14 cellular contexts compared by ENCODE assay signal in genomic region chr6:170175644-170176620, GRCh38.
DNase-seq lines count a peak whose midpoint lies in the region; ATAC-seq and FAIRE-seq lines count a peak whose summit lies in the region.
"Had no signal": no experiment of that assay in that cellular context is flagged by ENCODE, and none has a peak within 500 bp of the region (broad histone marks: within the 10 kb centered on the region; RNA-seq: fewer than 3 reads in every experiment).

No MANE protein-coding gene starts in this region.

- H3K27me3 ChIP-seq in neuronal stem cell (ENCODE audit: control insufficient read depth in 3 of 3, insufficient read depth in 3 of 3, low read depth in 1 of 3, low read length in 3 of 3) (peaks cover 0 to 8% (median 0%) of the 10 kb centered on the region in 3 experiments), small intestine (ENCODE audit: control insufficient read depth in 2 of 2, insufficient read depth in 2 of 2, low read length in 2 of 2) (peaks cover 0 to 3% of the 10 kb centered on the region in 2 donors)

- H3K4me1 ChIP-seq in neuronal stem cell (ENCODE audit: control insufficient read depth in 2 of 2, insufficient read depth in 1 of 2, low read depth in 1 of 2, low read length in 2 of 2) (peaks cover 0 to 3% of the 10 kb centered on the region in 2 donors), small intestine (ENCODE audit: control insufficient read depth in 2 of 2, insufficient read depth in 1 of 2, low read depth in 1 of 2, low read length in 1 of 2) (no peaks in the 10 kb centered on the region)

- no peak overlapping the region for H2AFZ ChIP-seq in neuronal stem cell (ENCODE audit: low read length)

- no peaks in the 10 kb centered on the region for H3K36me3 ChIP-seq in neuronal stem cell (replicated peaks in 1 of 2; ENCODE audit: control insufficient read depth in 2 of 2, insufficient read depth in 2 of 2, low read length in 2 of 2)
- no peaks in the 10 kb centered on the region for H3K36me3 ChIP-seq in small intestine (ENCODE audit: control insufficient read depth in 2 of 2, insufficient read depth in 2 of 2, low read length in 2 of 2)

- peaks cover 8% of the 10 kb centered on the region for H3K9me3 Mint-ChIP-seq in activated T-helper 2 cell treated with anti-CD3 and anti-CD28 coated beads, Interferon-gamma antibody, Interleukin-2, Interleukin-4, amounts not matched to agents 10 μg/mL and 5 μg/mL and 100 μg/mL, durations not matched to agents 14 hours and 24 hours and 36 hours

- H3K9me3 ChIP-seq in neuronal stem cell (replicated peaks in 1 of 2; ENCODE audit: control insufficient read depth in 2 of 2, insufficient read depth in 1 of 2, low read depth in 1 of 2, low read length in 2 of 2) (peaks cover 0 to 2% of the 10 kb centered on the region in 2 donors), small intestine (ENCODE audit: control insufficient read depth, low read depth) (no peaks in the 10 kb centered on the region)

- H2BK120ac ChIP-seq in neuronal stem cell (ENCODE audit: low read depth, low read length): no peak overlapping the region

- H2AK5ac ChIP-seq in neuronal stem cell (ENCODE audit: low read depth, low read length): peak overlapping the region; percentile 98

- H4K8ac ChIP-seq in neuronal stem cell (ENCODE audit: low read depth, low read length): peak overlapping the region; percentile 2

- no peak overlapping the region for H3K4me3 ChIP-seq in neuronal stem cell (ENCODE audit: low read length in 2 of 2)
- no peak overlapping the region for H3K4me3 ChIP-seq in small intestine (ENCODE audit: low read depth in 1 of 2, low read length in 2 of 2)
- H3K4me3 ChIP-seq: SK-N-MC had no signal

- H3K18ac ChIP-seq in neuronal stem cell (ENCODE audit: low read length): peak overlapping the region; percentile 93

- ATAC-seq in HG03045 (IDR thresholded peaks at IDR 0.05; ENCODE audit: unreplicated experiment): no peak

- H2BK5ac ChIP-seq in neuronal stem cell (ENCODE audit: low read length): peak overlapping the region; percentile 97

- H2BK12ac ChIP-seq in neuronal stem cell (ENCODE audit: low read length): peak overlapping the region; percentile 99

- no peak overlapping the region for H3K27ac Mint-ChIP-seq in activated T-helper 2 cell treated with anti-CD3 and anti-CD28 coated beads, Interferon-gamma antibody, Interleukin-2, Interleukin-4, amounts not matched to agents 10 μg/mL and 5 μg/mL and 100 μg/mL, durations not matched to agents 14 hours and 24 hours and 36 hours

- H3K9ac ChIP-seq in neuronal stem cell (ENCODE audit: low read depth, low read length, poor library complexity): peak overlapping the region; percentile 57

- peak overlapping the region; percentile 88 for H2BK15ac ChIP-seq in neuronal stem cell (ENCODE audit: low read length)

- peak overlapping the region; percentile 51 for H3K14ac ChIP-seq in neuronal stem cell (ENCODE audit: low read length)

- H3K4me2 ChIP-seq in neuronal stem cell (ENCODE audit: insufficient read depth, low read length, poor library complexity, severe bottlenecking): no peak overlapping the region

- no peak overlapping the region for H4K91ac ChIP-seq in neuronal stem cell (ENCODE audit: low read depth, low read length, poor library complexity)

- H3K4ac ChIP-seq in neuronal stem cell (ENCODE audit: low read length): peak overlapping the region; percentile 53

- H3K4me1 Mint-ChIP-seq in activated T-helper 2 cell treated with anti-CD3 and anti-CD28 coated beads, Interferon-gamma antibody, Interleukin-2, Interleukin-4, amounts not matched to agents 10 μg/mL and 5 μg/mL and 100 μg/mL, durations not matched to agents 14 hours and 24 hours and 36 hours (ENCODE audit: low read depth): no peaks in the 10 kb centered on the region

- no peaks in the 10 kb centered on the region for H3K27me3 Mint-ChIP-seq in activated T-helper 2 cell treated with anti-CD3 and anti-CD28 coated beads, Interferon-gamma antibody, Interleukin-2, Interleukin-4, amounts not matched to agents 10 μg/mL and 5 μg/mL and 100 μg/mL, durations not matched to agents 14 hours and 24 hours and 36 hours (ENCODE audit: low read depth)

- no peak overlapping the region for H3K4me3 Mint-ChIP-seq in activated T-helper 2 cell treated with anti-CD3 and anti-CD28 coated beads, Interferon-gamma antibody, Interleukin-2, Interleukin-4, amounts not matched to agents 10 μg/mL and 5 μg/mL and 100 μg/mL, durations not matched to agents 14 hours and 24 hours and 36 hours (ENCODE audit: low read depth)

- H3K27ac ChIP-seq in neuronal stem cell (replicated peaks; ENCODE audit: low read length): no peak overlapping the region
- peak overlapping the region in 1 of 2 donors; percentile 64 for H3K27ac ChIP-seq in small intestine (ENCODE audit: low read depth in 1 of 2, low read length in 1 of 2)
- H3K27ac ChIP-seq: SK-N-MC had no signal

- peak overlapping the region; percentile 83 for H3K23ac ChIP-seq in neuronal stem cell (ENCODE audit: low read depth, low read length, poor library complexity)

- no CpG with 5 or more reads among the region's 60 CpGs for WGBS in neuronal stem cell (ENCODE audit: extremely low coverage in 2 of 2, insufficient read length in 2 of 2, insufficient replicate concordance in 1 of 2), 2 donors
- 85 to 88% (median 88%) methylated on average over 51 to 60 of the region's 60 CpGs for WGBS in small intestine, 3 donors

- no peaks in the 10 kb centered on the region for H3K36me3 Mint-ChIP-seq in activated T-helper 2 cell treated with anti-CD3 and anti-CD28 coated beads, Interferon-gamma antibody, Interleukin-2, Interleukin-4, amounts not matched to agents 10 μg/mL and 5 μg/mL and 100 μg/mL, durations not matched to agents 14 hours and 24 hours and 36 hours (ENCODE audit: low read depth)

- H3K79me1 ChIP-seq in neuronal stem cell (ENCODE audit: low read depth, low read length): no peaks in the 10 kb centered on the region

- DNase-seq in NCI-H1092 treated with DMSO at 0.1 percent for 48 hours (lab: John Stamatoyannopoulos, UW): peak; percentile 45
- no peak for DNase-seq in NCI-H1092 (lab: John Stamatoyannopoulos, UW)
- DNase-seq in 8988T: peak; percentile 13
- DNase-seq in activated T-helper 2 cell treated with anti-CD3 and anti-CD28 coated beads, Interferon-gamma antibody, Interleukin-2, Interleukin-4, amounts not matched to agents 10 μg/mL and 5 μg/mL and 100 μg/mL, durations not matched to agents 14 hours and 24 hours and 36 hours (ENCODE audit: low spot score): peak; percentile 6
- DNase-seq in neuronal stem cell (ENCODE audit: low spot score): no peak
- DNase-seq in small intestine: no peak
- DNase-seq in NCI-H1105 (lab: John Stamatoyannopoulos, UW): no peak
- DNase-seq: stimulated activated naive CD4-positive, alpha-beta T cell had no signal

- FAIRE-seq in small intestine (lab: Jason Lieb, UNC): no peak
- FAIRE-seq: endothelial cell of umbilical vein, GM12892, keratinocyte, urothelium cell line had no signal

- intact Hi-C loops in activated T-helper 2 cell treated with anti-CD3 and anti-CD28 coated beads, Interferon-gamma antibody, Interleukin-2, Interleukin-4, amounts not matched to agents 10 μg/mL and 5 μg/mL and 100 μg/mL, durations not matched to agents 14 hours and 24 hours and 36 hours (cut with micrococcal nuclease): no loop called here

Comparison
In these comparisons a context has a peak if more than half of its experiments do, and no peak if none do; other contexts are left out.
1. DNase-seq: peak in NCI-H1092 treated with DMSO at 0.1 percent for 48 hours (single experiment), 8988T (single experiment) and activated T-helper 2 cell treated with anti-CD3 and anti-CD28 coated beads, Interferon-gamma antibody, Interleukin-2, Interleukin-4, amounts not matched to agents 10 μg/mL and 5 μg/mL and 100 μg/mL, durations not matched to agents 14 hours and 24 hours and 36 hours (single experiment); none in NCI-H1092 (single experiment), neuronal stem cell (single experiment), small intestine (single experiment) and NCI-H1105 (single experiment).